Comparison of ENCODE assay signal across 1 cellular context in genomic region chr18:76521367-76521766, GRCh38.
TF ChIP-seq lines count a peak whose summit lies in the region.

No MANE protein-coding gene starts in this region.

TF ChIP-seq in WTC11, 78 proteins besides CTCF, POLR2A, EP300 and RAD21 (continued from another document):
- TF ChIP-seq ARID4B (CRISPR knock-in tag; IDR thresholded peaks at IDR 0.05; ENCODE audit: borderline replicate concordance) (no peak), ESRRA (CRISPR knock-in tag; IDR thresholded peaks at IDR 0.05; ENCODE audit: borderline replicate concordance) (no peak), USF2 (CRISPR knock-in tag; IDR thresholded peaks at IDR 0.05) (no peak), TCF7 (CRISPR knock-in tag; IDR thresholded peaks at IDR 0.05; ENCODE audit: low read depth) (no peak), GABPB1 (CRISPR knock-in tag; IDR thresholded peaks at IDR 0.05) (no peak), TP53 (CRISPR knock-in tag; IDR thresholded peaks at IDR 0.05) (no peak), MXD4 (CRISPR knock-in tag; IDR thresholded peaks at IDR 0.05; ENCODE audit: borderline replicate concordance) (no peak), FOXJ3 (CRISPR knock-in tag; IDR thresholded peaks at IDR 0.05; ENCODE audit: borderline replicate concordance) (no peak), FOXP1 (CRISPR knock-in tag; IDR thresholded peaks at IDR 0.05; ENCODE audit: borderline replicate concordance) (no peak)
- TF ChIP-seq, protein P1, sequence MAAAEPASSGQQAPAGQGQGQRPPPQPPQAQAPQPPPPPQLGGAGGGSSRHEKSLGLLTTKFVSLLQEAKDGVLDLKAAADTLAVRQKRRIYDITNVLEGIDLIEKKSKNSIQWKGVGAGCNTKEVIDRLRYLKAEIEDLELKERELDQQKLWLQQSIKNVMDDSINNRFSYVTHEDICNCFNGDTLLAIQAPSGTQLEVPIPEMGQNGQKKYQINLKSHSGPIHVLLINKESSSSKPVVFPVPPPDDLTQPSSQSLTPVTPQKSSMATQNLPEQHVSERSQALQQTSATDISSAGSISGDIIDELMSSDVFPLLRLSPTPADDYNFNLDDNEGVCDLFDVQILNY (CRISPR knock-in tag; IDR thresholded peaks at IDR 0.05): no peak
- TF ChIP-seq, protein P2, sequence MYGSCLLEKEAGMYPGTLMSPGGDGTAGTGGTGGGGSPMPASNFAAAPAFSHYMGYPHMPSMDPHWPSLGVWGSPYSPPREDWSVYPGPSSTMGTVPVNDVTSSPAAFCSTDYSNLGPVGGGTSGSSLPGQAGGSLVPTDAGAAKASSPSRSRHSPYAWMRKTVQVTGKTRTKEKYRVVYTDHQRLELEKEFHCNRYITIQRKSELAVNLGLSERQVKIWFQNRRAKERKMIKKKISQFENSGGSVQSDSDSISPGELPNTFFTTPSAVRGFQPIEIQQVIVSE (CRISPR knock-in tag; IDR thresholded peaks at IDR 0.05; ENCODE audit: borderline replicate concordance): no peak
- TF ChIP-seq, protein P3, sequence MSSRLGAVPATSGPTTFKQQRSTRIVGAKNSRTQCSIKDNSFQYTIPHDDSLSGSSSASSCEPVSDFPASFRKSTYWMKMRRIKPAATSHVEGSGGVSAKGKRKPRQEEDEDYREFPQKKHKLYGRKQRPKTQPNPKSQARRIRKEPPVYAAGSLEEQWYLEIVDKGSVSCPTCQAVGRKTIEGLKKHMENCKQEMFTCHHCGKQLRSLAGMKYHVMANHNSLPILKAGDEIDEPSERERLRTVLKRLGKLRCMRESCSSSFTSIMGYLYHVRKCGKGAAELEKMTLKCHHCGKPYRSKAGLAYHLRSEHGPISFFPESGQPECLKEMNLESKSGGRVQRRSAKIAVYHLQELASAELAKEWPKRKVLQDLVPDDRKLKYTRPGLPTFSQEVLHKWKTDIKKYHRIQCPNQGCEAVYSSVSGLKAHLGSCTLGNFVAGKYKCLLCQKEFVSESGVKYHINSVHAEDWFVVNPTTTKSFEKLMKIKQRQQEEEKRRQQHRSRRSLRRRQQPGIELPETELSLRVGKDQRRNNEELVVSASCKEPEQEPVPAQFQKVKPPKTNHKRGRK (CRISPR knock-in tag; IDR thresholded peaks at IDR 0.05; ENCODE audit: borderline replicate concordance): no peak
- TF ChIP-seq, protein P4, sequence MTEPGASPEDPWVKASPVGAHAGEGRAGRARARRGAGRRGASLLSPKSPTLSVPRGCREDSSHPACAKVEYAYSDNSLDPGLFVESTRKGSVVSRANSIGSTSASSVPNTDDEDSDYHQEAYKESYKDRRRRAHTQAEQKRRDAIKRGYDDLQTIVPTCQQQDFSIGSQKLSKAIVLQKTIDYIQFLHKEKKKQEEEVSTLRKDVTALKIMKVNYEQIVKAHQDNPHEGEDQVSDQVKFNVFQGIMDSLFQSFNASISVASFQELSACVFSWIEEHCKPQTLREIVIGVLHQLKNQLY (CRISPR knock-in tag; IDR thresholded peaks at IDR 0.05): no peak
